In genomic region chr2:119232666-119232993, GRCh38 we compare ENCODE assay signal across 1 cellular context.
TF ChIP-seq lines count a peak whose summit lies in the region.

No MANE protein-coding gene starts in this region.

TF ChIP-seq in GM23338, 12 proteins besides CTCF, POLR2A, EP300 and RAD21 (continued from another document):
- TF ChIP-seq, protein P1, sequence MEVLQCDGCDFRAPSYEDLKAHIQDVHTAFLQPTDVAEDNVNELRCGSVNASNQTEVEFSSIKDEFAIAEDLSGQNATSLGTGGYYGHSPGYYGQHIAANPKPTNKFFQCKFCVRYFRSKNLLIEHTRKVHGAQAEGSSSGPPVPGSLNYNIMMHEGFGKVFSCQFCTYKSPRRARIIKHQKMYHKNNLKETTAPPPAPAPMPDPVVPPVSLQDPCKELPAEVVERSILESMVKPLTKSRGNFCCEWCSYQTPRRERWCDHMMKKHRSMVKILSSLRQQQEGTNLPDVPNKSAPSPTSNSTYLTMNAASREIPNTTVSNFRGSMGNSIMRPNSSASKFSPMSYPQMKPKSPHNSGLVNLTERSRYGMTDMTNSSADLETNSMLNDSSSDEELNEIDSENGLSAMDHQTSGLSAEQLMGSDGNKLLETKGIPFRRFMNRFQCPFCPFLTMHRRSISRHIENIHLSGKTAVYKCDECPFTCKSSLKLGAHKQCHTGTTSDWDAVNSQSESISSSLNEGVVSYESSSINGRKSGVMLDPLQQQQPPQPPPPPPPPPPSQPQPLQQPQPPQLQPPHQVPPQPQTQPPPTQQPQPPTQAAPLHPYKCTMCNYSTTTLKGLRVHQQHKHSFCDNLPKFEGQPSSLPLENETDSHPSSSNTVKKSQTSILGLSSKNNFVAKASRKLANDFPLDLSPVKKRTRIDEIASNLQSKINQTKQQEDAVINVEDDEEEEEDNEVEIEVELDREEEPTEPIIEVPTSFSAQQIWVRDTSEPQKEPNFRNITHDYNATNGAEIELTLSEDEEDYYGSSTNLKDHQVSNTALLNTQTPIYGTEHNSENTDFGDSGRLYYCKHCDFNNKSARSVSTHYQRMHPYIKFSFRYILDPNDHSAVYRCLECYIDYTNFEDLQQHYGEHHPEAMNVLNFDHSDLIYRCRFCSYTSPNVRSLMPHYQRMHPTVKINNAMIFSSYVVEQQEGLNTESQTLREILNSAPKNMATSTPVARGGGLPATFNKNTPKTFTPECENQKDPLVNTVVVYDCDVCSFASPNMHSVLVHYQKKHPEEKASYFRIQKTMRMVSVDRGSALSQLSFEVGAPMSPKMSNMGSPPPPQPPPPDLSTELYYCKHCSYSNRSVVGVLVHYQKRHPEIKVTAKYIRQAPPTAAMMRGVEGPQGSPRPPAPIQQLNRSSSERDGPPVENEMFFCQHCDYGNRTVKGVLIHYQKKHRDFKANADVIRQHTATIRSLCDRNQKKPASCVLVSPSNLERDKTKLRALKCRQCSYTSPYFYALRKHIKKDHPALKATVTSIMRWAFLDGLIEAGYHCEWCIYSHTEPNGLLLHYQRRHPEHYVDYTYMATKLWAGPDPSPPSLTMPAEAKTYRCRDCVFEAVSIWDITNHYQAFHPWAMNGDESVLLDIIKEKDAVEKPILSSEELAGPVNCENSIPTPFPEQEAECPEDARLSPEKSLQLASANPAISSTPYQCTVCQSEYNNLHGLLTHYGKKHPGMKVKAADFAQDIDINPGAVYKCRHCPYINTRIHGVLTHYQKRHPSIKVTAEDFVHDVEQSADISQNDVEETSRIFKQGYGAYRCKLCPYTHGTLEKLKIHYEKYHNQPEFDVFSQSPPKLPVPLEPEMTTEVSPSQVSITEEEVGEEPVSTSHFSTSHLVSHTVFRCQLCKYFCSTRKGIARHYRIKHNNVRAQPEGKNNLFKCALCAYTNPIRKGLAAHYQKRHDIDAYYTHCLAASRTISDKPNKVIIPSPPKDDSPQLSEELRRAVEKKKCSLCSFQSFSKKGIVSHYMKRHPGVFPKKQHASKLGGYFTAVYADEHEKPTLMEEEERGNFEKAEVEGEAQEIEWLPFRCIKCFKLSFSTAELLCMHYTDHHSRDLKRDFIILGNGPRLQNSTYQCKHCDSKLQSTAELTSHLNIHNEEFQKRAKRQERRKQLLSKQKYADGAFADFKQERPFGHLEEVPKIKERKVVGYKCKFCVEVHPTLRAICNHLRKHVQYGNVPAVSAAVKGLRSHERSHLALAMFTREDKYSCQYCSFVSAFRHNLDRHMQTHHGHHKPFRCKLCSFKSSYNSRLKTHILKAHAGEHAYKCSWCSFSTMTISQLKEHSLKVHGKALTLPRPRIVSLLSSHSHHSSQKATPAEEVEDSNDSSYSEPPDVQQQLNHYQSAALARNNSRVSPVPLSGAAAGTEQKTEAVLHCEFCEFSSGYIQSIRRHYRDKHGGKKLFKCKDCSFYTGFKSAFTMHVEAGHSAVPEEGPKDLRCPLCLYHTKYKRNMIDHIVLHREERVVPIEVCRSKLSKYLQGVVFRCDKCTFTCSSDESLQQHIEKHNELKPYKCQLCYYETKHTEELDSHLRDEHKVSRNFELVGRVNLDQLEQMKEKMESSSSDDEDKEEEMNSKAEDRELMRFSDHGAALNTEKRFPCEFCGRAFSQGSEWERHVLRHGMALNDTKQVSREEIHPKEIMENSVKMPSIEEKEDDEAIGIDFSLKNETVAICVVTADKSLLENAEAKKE (CRISPR knock-in tag; IDR thresholded peaks at IDR 0.05) = no peak
- TF ChIP-seq NANOG (IDR thresholded peaks at IDR 0.05; ENCODE audit: borderline replicate concordance) (no peak), ZNF114 (CRISPR knock-in tag; IDR thresholded peaks at IDR 0.05) (no peak), CREB1 (CRISPR knock-in tag; IDR thresholded peaks at IDR 0.05; ENCODE audit: low read depth) (no peak), JUNB (IDR thresholded peaks at IDR 0.05; ENCODE audit: unreplicated experiment) (no peak), EZH2 (IDR thresholded peaks at IDR 0.05; ENCODE audit: low read depth, unreplicated experiment) (no peak), ZNF331 (CRISPR knock-in tag; IDR thresholded peaks at IDR 0.05; ENCODE audit: low read depth) (no peak)
- TF ChIP-seq, protein P2, sequence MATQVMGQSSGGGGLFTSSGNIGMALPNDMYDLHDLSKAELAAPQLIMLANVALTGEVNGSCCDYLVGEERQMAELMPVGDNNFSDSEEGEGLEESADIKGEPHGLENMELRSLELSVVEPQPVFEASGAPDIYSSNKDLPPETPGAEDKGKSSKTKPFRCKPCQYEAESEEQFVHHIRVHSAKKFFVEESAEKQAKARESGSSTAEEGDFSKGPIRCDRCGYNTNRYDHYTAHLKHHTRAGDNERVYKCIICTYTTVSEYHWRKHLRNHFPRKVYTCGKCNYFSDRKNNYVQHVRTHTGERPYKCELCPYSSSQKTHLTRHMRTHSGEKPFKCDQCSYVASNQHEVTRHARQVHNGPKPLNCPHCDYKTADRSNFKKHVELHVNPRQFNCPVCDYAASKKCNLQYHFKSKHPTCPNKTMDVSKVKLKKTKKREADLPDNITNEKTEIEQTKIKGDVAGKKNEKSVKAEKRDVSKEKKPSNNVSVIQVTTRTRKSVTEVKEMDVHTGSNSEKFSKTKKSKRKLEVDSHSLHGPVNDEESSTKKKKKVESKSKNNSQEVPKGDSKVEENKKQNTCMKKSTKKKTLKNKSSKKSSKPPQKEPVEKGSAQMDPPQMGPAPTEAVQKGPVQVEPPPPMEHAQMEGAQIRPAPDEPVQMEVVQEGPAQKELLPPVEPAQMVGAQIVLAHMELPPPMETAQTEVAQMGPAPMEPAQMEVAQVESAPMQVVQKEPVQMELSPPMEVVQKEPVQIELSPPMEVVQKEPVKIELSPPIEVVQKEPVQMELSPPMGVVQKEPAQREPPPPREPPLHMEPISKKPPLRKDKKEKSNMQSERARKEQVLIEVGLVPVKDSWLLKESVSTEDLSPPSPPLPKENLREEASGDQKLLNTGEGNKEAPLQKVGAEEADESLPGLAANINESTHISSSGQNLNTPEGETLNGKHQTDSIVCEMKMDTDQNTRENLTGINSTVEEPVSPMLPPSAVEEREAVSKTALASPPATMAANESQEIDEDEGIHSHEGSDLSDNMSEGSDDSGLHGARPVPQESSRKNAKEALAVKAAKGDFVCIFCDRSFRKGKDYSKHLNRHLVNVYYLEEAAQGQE (IDR thresholded peaks at IDR 0.05; ENCODE audit: unreplicated experiment) = no peak
- TF ChIP-seq, protein P3, sequence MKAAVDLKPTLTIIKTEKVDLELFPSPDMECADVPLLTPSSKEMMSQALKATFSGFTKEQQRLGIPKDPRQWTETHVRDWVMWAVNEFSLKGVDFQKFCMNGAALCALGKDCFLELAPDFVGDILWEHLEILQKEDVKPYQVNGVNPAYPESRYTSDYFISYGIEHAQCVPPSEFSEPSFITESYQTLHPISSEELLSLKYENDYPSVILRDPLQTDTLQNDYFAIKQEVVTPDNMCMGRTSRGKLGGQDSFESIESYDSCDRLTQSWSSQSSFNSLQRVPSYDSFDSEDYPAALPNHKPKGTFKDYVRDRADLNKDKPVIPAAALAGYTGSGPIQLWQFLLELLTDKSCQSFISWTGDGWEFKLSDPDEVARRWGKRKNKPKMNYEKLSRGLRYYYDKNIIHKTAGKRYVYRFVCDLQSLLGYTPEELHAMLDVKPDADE (IDR thresholded peaks at IDR 0.05) = no peak
TF ChIP-seq in GM23338: peak in this region for 0.
